1 cellular context compared by ENCODE assay signal in the genomic region with DNA sequence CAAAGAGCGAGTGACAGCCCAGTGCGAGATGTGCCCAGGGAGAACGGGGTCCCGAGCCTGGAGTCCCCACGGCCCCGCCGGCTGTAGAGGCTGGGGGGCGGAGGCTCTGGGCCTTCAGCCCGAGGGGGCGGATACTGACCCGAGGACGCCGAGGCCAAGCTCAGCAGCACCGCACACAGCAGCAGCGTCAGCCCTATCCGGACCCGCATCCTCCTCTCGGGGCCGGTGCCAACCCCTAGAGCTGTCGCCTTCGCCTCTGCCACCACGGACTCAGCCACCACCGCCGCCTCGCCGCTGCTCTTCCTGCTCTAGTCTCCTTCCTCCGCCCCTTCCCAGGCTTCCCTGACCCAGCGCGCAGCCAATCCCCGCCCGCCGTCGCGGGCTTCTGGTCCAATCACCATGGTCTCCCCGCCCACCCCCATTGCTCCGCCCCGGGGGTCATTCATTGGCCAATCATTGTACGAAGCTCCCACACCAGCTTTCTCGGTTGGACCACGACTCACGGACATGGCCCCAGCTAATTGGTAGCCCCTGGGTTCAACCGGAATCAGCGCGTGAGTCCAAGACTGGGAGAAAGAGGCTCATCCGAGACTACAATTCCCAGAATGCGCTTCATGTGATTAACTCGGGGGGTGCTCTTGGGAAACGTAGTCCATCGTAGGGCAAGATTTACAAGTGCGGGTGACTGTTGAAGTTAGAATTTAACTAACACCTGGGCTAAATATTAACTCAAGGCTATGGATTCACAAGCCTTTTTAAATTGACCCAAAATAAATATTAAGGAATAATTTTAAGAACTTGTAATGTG.
TF ChIP-seq lines count a peak whose summit lies in the region.

A gene (minus strand): TSS at position 318 of the 808 bp plus-strand sequence. CDS start 109 bp downstream, at position 209.

TF ChIP-seq in HepG2, 621 proteins besides CTCF, POLR2A, EP300 and RAD21 (continued from another document and continues in another):
- TF ChIP-seq, protein P1, sequence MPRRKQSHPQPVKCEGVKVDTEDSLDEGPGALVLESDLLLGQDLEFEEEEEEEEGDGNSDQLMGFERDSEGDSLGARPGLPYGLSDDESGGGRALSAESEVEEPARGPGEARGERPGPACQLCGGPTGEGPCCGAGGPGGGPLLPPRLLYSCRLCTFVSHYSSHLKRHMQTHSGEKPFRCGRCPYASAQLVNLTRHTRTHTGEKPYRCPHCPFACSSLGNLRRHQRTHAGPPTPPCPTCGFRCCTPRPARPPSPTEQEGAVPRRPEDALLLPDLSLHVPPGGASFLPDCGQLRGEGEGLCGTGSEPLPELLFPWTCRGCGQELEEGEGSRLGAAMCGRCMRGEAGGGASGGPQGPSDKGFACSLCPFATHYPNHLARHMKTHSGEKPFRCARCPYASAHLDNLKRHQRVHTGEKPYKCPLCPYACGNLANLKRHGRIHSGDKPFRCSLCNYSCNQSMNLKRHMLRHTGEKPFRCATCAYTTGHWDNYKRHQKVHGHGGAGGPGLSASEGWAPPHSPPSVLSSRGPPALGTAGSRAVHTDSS (CRISPR knock-in tag; conservative IDR thresholded peaks at IDR 0.05): no peak
- no peak for TF ChIP-seq ZNF652 (CRISPR knock-in tag; IDR thresholded peaks at IDR 0.05; ENCODE audit: borderline replicate concordance, low read depth)
- TF ChIP-seq ZNF383 (CRISPR knock-in tag; IDR thresholded peaks at IDR 0.05; ENCODE audit: borderline replicate concordance): no peak
- TF ChIP-seq MATR3 (CRISPR knock-in tag; IDR thresholded peaks at IDR 0.05): no peak
- peak; percentile 82 for TF ChIP-seq PHF20 (CRISPR knock-in tag; IDR thresholded peaks at IDR 0.05)
- no peak for TF ChIP-seq KDM1A (CRISPR knock-in tag; IDR thresholded peaks at IDR 0.05)
- TF ChIP-seq ZBTB20 (CRISPR knock-in tag; IDR thresholded peaks at IDR 0.05; ENCODE audit: borderline replicate concordance, low read depth): 0 out of 2 replicates have a peak, but pooled peaks have one; percentile 29
- no peak for TF ChIP-seq ZNF224 (CRISPR knock-in tag; IDR thresholded peaks at IDR 0.05)
- TF ChIP-seq ARNT (IDR thresholded peaks at IDR 0.05): no peak
- no peak for TF ChIP-seq HOXA9 (CRISPR knock-in tag; IDR thresholded peaks at IDR 0.05; ENCODE audit: borderline replicate concordance)
- TF ChIP-seq ZMYM4 (CRISPR knock-in tag; IDR thresholded peaks at IDR 0.05): peak; percentile 57
- peak; percentile 8 for TF ChIP-seq ZEB1 (IDR thresholded peaks at IDR 0.05; ENCODE audit: insufficient replicate concordance, low read depth)
- TF ChIP-seq, protein P2, sequence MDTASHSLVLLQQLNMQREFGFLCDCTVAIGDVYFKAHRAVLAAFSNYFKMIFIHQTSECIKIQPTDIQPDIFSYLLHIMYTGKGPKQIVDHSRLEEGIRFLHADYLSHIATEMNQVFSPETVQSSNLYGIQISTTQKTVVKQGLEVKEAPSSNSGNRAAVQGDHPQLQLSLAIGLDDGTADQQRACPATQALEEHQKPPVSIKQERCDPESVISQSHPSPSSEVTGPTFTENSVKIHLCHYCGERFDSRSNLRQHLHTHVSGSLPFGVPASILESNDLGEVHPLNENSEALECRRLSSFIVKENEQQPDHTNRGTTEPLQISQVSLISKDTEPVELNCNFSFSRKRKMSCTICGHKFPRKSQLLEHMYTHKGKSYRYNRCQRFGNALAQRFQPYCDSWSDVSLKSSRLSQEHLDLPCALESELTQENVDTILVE (CRISPR knock-in tag; IDR thresholded peaks at IDR 0.05): no peak
- no peak for TF ChIP-seq ZNF180 (CRISPR knock-in tag; IDR thresholded peaks at IDR 0.05; ENCODE audit: borderline replicate concordance, low read depth)
- peak; percentile 63; the same call in 1 of the 2 replicates for TF ChIP-seq ZNF619 (CRISPR knock-in tag; IDR thresholded peaks at IDR 0.05)
- TF ChIP-seq TOE1 (CRISPR knock-in tag; IDR thresholded peaks at IDR 0.05): no peak
- TF ChIP-seq, protein P3, sequence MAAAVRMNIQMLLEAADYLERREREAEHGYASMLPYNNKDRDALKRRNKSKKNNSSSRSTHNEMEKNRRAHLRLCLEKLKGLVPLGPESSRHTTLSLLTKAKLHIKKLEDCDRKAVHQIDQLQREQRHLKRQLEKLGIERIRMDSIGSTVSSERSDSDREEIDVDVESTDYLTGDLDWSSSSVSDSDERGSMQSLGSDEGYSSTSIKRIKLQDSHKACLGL (CRISPR knock-in tag; IDR thresholded peaks at IDR 0.05): no peak
- TF ChIP-seq, protein P4, sequence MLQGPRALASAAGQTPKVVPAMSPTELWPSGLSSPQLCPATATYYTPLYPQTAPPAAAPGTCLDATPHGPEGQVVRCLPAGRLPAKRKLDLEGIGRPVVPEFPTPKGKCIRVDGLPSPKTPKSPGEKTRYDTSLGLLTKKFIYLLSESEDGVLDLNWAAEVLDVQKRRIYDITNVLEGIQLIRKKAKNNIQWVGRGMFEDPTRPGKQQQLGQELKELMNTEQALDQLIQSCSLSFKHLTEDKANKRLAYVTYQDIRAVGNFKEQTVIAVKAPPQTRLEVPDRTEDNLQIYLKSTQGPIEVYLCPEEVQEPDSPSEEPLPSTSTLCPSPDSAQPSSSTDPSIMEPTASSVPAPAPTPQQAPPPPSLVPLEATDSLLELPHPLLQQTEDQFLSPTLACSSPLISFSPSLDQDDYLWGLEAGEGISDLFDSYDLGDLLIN (CRISPR knock-in tag; IDR thresholded peaks at IDR 0.05; ENCODE audit: borderline replicate concordance): no peak; the same call in 1 of the 2 replicates
- TF ChIP-seq RARG (CRISPR knock-in tag; IDR thresholded peaks at IDR 0.05; ENCODE audit: low read depth): no peak
- no peak for TF ChIP-seq ZBTB21 (CRISPR knock-in tag; IDR thresholded peaks at IDR 0.05)
- TF ChIP-seq ZNF484 (CRISPR knock-in tag; IDR thresholded peaks at IDR 0.05; ENCODE audit: borderline replicate concordance, low read depth): no peak
- no peak for TF ChIP-seq DNMT1 (CRISPR knock-in tag; IDR thresholded peaks at IDR 0.05)
- TF ChIP-seq TAF15 (IDR thresholded peaks at IDR 0.05; ENCODE audit: low read depth, low read length, poor library complexity, severe bottlenecking): no peak
- no peak for TF ChIP-seq ZNF282 (IDR thresholded peaks at IDR 0.05; ENCODE audit: partially characterized antibody)
- TF ChIP-seq, protein P5, sequence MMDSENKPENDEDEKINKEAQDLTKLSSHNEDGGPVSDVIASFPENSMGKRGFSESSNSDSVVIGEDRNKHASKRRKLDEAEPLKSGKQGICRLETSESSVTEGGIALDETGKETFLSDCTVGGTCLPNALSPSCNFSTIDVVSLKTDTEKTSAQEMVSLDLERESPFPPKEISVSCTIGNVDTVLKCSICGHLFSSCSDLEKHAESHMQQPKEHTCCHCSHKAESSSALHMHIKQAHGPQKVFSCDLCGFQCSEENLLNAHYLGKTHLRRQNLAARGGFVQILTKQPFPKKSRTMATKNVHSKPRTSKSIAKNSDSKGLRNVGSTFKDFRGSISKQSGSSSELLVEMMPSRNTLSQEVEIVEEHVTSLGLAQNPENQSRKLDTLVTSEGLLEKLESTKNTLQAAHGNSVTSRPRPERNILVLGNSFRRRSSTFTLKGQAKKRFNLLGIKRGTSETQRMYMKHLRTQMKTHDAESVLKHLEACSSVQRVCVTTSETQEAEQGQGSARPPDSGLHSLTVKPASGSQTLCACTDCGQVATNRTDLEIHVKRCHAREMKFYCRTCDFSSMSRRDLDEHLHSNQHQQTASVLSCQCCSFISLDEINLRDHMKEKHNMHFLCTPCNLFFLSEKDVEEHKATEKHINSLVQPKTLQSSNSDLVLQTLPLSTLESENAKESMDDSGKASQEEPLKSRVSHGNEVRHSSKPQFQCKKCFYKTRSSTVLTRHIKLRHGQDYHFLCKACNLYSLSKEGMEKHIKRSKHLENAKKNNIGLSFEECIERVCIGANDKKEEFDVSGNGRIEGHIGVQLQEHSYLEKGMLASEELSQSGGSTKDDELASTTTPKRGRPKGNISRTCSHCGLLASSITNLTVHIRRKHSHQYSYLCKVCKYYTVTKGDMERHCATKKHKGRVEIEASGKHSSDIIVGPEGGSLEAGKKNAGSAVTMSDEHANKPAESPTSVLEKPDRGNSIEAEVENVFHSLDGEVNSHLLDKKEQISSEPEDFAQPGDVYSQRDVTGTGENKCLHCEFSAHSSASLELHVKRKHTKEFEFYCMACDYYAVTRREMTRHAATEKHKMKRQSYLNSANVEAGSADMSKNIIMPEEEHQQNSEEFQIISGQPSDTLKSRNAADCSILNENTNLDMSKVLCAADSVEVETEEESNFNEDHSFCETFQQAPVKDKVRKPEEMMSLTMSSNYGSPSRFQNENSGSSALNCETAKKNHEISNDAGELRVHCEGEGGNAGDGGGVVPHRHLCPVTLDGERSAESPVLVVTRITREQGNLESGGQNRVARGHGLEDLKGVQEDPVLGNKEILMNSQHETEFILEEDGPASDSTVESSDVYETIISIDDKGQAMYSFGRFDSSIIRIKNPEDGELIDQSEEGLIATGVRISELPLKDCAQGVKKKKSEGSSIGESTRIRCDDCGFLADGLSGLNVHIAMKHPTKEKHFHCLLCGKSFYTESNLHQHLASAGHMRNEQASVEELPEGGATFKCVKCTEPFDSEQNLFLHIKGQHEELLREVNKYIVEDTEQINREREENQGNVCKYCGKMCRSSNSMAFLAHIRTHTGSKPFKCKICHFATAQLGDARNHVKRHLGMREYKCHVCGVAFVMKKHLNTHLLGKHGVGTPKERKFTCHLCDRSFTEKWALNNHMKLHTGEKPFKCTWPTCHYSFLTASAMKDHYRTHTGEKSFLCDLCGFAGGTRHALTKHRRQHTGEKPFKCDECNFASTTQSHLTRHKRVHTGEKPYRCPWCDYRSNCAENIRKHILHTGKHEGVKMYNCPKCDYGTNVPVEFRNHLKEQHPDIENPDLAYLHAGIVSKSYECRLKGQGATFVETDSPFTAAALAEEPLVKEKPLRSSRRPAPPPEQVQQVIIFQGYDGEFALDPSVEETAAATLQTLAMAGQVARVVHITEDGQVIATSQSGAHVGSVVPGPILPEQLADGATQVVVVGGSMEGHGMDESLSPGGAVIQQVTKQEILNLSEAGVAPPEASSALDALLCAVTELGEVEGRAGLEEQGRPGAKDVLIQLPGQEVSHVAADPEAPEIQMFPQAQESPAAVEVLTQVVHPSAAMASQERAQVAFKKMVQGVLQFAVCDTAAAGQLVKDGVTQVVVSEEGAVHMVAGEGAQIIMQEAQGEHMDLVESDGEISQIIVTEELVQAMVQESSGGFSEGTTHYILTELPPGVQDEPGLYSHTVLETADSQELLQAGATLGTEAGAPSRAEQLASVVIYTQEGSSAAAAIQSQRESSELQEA (CRISPR knock-in tag; IDR thresholded peaks at IDR 0.05; ENCODE audit: not compliant biosample characterization): peak; percentile 73
- TF ChIP-seq KAT2B (IDR thresholded peaks at IDR 0.05; ENCODE audit: borderline replicate concordance, low read depth, low read length): no peak
- TF ChIP-seq KMT2B (CRISPR knock-in tag; IDR thresholded peaks at IDR 0.05): peak; percentile 77; the same call in 1 of the 2 replicates
- no peak for TF ChIP-seq MLLT10 (CRISPR knock-in tag; IDR thresholded peaks at IDR 0.05)
- 0 out of 2 replicates have a peak, but pooled peaks have one; percentile 40 for TF ChIP-seq ZNF546 (CRISPR knock-in tag; conservative IDR thresholded peaks at IDR 0.05)
- no peak for TF ChIP-seq SMAD9 (CRISPR knock-in tag; IDR thresholded peaks at IDR 0.05)
- TF ChIP-seq, protein P6, sequence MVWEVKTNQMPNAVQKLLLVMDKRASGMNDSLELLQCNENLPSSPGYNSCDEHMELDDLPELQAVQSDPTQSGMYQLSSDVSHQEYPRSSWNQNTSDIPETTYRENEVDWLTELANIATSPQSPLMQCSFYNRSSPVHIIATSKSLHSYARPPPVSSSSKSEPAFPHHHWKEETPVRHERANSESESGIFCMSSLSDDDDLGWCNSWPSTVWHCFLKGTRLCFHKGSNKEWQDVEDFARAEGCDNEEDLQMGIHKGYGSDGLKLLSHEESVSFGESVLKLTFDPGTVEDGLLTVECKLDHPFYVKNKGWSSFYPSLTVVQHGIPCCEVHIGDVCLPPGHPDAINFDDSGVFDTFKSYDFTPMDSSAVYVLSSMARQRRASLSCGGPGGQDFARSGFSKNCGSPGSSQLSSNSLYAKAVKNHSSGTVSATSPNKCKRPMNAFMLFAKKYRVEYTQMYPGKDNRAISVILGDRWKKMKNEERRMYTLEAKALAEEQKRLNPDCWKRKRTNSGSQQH (CRISPR knock-in tag; IDR thresholded peaks at IDR 0.05; ENCODE audit: low read depth): no peak
- no peak for TF ChIP-seq WIZ (CRISPR knock-in tag; IDR thresholded peaks at IDR 0.05)
- no peak for TF ChIP-seq MTA1 (CRISPR knock-in tag; IDR thresholded peaks at IDR 0.05; ENCODE audit: borderline replicate concordance)
- no peak for TF ChIP-seq KLF12 (CRISPR knock-in tag; IDR thresholded peaks at IDR 0.05; ENCODE audit: borderline replicate concordance)
- TF ChIP-seq, protein P7, sequence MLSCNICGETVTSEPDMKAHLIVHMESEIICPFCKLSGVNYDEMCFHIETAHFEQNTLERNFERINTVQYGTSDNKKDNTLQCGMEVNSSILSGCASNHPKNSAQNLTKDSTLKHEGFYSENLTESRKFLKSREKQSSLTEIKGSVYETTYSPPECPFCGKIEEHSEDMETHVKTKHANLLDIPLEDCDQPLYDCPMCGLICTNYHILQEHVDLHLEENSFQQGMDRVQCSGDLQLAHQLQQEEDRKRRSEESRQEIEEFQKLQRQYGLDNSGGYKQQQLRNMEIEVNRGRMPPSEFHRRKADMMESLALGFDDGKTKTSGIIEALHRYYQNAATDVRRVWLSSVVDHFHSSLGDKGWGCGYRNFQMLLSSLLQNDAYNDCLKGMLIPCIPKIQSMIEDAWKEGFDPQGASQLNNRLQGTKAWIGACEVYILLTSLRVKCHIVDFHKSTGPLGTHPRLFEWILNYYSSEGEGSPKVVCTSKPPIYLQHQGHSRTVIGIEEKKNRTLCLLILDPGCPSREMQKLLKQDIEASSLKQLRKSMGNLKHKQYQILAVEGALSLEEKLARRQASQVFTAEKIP (CRISPR knock-in tag; IDR thresholded peaks at IDR 0.05; ENCODE audit: borderline replicate concordance): no peak
- TF ChIP-seq NCOA1 (CRISPR knock-in tag; IDR thresholded peaks at IDR 0.05): no peak
- TF ChIP-seq, protein P8, sequence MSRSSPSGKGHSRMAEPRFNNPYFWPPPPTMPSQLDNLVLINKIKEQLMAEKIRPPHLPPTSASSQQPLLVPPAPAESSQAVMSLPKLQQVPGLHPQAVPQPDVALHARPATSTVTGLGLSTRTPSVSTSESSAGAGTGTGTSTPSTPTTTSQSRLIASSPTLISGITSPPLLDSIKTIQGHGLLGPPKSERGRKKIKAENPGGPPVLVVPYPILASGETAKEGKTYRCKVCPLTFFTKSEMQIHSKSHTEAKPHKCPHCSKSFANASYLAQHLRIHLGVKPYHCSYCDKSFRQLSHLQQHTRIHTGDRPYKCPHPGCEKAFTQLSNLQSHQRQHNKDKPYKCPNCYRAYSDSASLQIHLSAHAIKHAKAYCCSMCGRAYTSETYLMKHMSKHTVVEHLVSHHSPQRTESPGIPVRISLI (CRISPR knock-in tag; IDR thresholded peaks at IDR 0.05; ENCODE audit: borderline replicate concordance): no peak
- TF ChIP-seq PLRG1 (conservative IDR thresholded peaks at IDR 0.05): no peak
- no peak for TF ChIP-seq SETDB1 (CRISPR knock-in tag; IDR thresholded peaks at IDR 0.05; ENCODE audit: borderline replicate concordance)
- no peak for TF ChIP-seq SMARCC2 (IDR thresholded peaks at IDR 0.05)
- TF ChIP-seq GFI1 (CRISPR knock-in tag; IDR thresholded peaks at IDR 0.05; ENCODE audit: borderline replicate concordance): no peak
